ENCODE assay signal across 8 cellular contexts in the genomic region with DNA sequence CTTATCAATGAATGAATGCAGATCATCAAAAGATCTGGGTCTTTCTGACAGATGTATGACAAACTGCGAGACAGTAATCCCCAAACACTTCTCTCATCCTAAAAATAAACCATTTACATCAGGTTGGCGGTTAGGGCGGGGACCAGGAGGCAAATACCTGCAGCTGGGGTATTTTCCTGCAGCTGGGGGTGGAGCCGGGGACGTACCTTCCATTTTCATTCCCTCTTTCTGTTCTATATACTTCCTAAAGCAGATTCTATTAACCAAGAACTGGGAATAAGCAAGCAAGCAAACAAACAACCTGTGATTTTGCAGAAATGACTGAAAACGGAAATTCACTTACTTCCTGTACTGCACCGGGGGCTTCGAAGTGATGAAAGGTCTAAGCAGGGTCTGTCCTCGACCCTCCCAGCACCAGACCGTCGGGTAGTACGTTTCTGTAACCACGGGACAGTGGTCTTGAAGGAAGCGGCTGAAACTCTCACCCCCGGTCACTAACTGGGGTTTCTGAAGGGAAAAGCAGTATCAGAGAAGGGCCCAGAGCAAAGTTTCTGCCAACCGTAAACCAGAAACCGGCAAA. TPM values are rescaled to one million over a fixed set of nuclear protein-coding genes. Genes with fewer than 3 reads are reported as not detected.
A peak's percentile ranks its signal among the peaks of the same experiment; 100 is the strongest.
DNase-seq lines count a peak whose midpoint lies in the region; ATAC-seq and TF ChIP-seq lines count a peak whose summit lies in the region.

No MANE protein-coding gene starts in this region.

- peak overlapping the region; percentile 86 for H3K4me3 Mint-ChIP-seq in WTC11

- H3K27me3 ChIP-seq in IMR-90 (ENCODE audit: control insufficient read depth, insufficient read depth, low read length) (no peaks in the 10 kb centered on the region), esophagus muscularis mucosa (no peaks in the 10 kb centered on the region), ovary (no peaks in the 10 kb centered on the region)

- ATAC-seq in IMR-90 (ENCODE audit: low read depth) (no peak), WTC11 (no peak), HG02870 (IDR thresholded peaks at IDR 0.05; ENCODE audit: unreplicated experiment) (no peak)

- H3K18ac ChIP-seq in IMR-90 (ENCODE audit: low read depth, low read length), result peak overlapping the region; percentile 8; the same call in 1 of the 2 replicates

- H3K4me3 ChIP-seq in IMR-90 (ENCODE audit: insufficient read depth, low read depth, low read length) (peak overlapping the region; percentile 99), esophagus muscularis mucosa (peak overlapping the region; percentile 77 to 90 (median 84)), ovary (peak overlapping the region; percentile 51)

- H3K4me1 ChIP-seq in IMR-90 (ENCODE audit: control insufficient read depth, insufficient read depth, low read length) (no peaks in the 10 kb centered on the region; the same call in 1 of the 2 replicates), esophagus muscularis mucosa (peaks cover 16 to 23% (median 20%) of the 10 kb centered on the region in 4 donors), ovary (ENCODE audit: insufficient read depth) (peaks cover 2% of the 10 kb centered on the region)

- TF ChIP-seq EP300 in esophagus muscularis mucosa (IDR thresholded peaks at IDR 0.05), result no peak
- no peak for TF ChIP-seq EP300 in ovary (IDR thresholded peaks at IDR 0.05)

- H3K9me3 ChIP-seq in IMR-90 (ENCODE audit: control insufficient read depth, insufficient read depth, low read length) (no peaks in the 10 kb centered on the region), esophagus muscularis mucosa (no peaks in the 10 kb centered on the region), ovary (no peaks in the 10 kb centered on the region)

- CTCF ChIA-PET in IMR-90 (lab: Yijun Ruan, JAX) (no interaction called here), WTC11 (lab: Charles Lee) (interaction anchor here (0.6 to 1.9 kb wide), 4 partner anchors 29 to 103 kb away, joined by 3 to 17 read pairs (median 8); partner anchors contain the start of genes ESCO1 and MIB1)

- intact Hi-C loops in IMR-90 (cut with micrococcal nuclease) (loop anchor here (1.0 to 5.0 kb wide), 3 partner anchors 37 to 216 kb away; partner anchors contain the start of gene MIB1), esophagus muscularis mucosa (cut with DNase I) (loop anchor here (10.0 kb wide), 1 partner anchor 131 kb away; no protein-coding TSS in a partner anchor), ovary (cut with DNase I) (no loop called here)

- POLR2A ChIA-PET in IMR-90 (lab: Charles Lee; ENCODE audit: unreplicated experiment), result no interaction called here
- POLR2A ChIA-PET in WTC11 (lab: Charles Lee), result interaction anchor here (1.0 kb wide), 2 partner anchors 44 to 103 kb away, joined by 3 to 4 read pairs; partner anchors contain the start of gene ESCO1

- in situ Hi-C loops in IMR-90 (cut with MboI; ENCODE audit: low sequenced_read_pairs), result no loop called here

- H3K4me2 ChIP-seq in IMR-90 (ENCODE audit: low read depth, low read length), result peak overlapping the region; percentile 80

- H3K9me1 ChIP-seq in IMR-90 (ENCODE audit: insufficient read depth, low read length), result no peaks in the 10 kb centered on the region

- peak overlapping the region; percentile 68; the same call in 1 of the 2 replicates for H4K91ac ChIP-seq in IMR-90 (ENCODE audit: insufficient read depth, low read depth, low read length)

- H2AK9ac ChIP-seq in IMR-90 (replicated peaks; ENCODE audit: low read depth, low read length, poor library complexity), result peak overlapping the region; percentile 92

- no peak overlapping the region for H2BK15ac ChIP-seq in IMR-90 (ENCODE audit: low read depth, low read length)

- peak overlapping the region; percentile 85; the same call in 1 of the 2 replicates for H3K56ac ChIP-seq in IMR-90 (ENCODE audit: extremely low read depth, insufficient read depth, low read length)

- H3K36me3 Mint-ChIP-seq in WTC11, result peaks cover 31% of the 10 kb centered on the region

- peak overlapping the region; percentile 86 for H3K4ac ChIP-seq in IMR-90 (ENCODE audit: low read depth, low read length)

- no peak overlapping the region for H2AK5ac ChIP-seq in IMR-90 (ENCODE audit: low read depth, low read length)

- H2BK20ac ChIP-seq in IMR-90 (ENCODE audit: low read depth, low read length), result peak overlapping the region; percentile 71

- H2BK120ac ChIP-seq in IMR-90 (ENCODE audit: low read depth, low read length), result peak overlapping the region; percentile 61

- H2BK5ac ChIP-seq in IMR-90 (ENCODE audit: low read depth, low read length, poor library complexity, severe bottlenecking), result no peak overlapping the region

- H3K27me3 Mint-ChIP-seq in WTC11 (ENCODE audit: low read depth), result peaks cover 12% of the 10 kb centered on the region

- dilution Hi-C loops in IMR-90 (cut with HindIII; ENCODE audit: low sequenced_read_pairs, unreplicated experiment), result no loop called here

- H4K8ac ChIP-seq in IMR-90 (ENCODE audit: low read depth in 2 of 2, low read length in 2 of 2), result peak overlapping the region; percentile 56 to 90

- peaks cover 15% of the 10 kb centered on the region for H3K9me3 Mint-ChIP-seq in WTC11

- TF ChIP-seq RAD21 in IMR-90 (IDR thresholded peaks at IDR 0.05; ENCODE audit: low read length), result no peak

- TF ChIP-seq POLR2A in IMR-90 (IDR thresholded peaks at IDR 0.05; ENCODE audit: low read depth, low read length), result no peak
- TF ChIP-seq POLR2A in esophagus muscularis mucosa (IDR thresholded peaks at IDR 0.05; ENCODE audit: low read depth), result no peak
- TF ChIP-seq POLR2A in ovary (IDR thresholded peaks at IDR 0.05), result no peak

- no peaks in the 10 kb centered on the region for H4K20me1 ChIP-seq in IMR-90 (ENCODE audit: insufficient read depth, low read length)

- peak overlapping the region; percentile 83 for H3K9ac ChIP-seq in IMR-90 (ENCODE audit: low read depth, low read length)

- DNase-seq in DMS153 treated with DMSO at 0.1 percent for 48 hours (lab: John Stamatoyannopoulos, UW; ENCODE audit: unreplicated experiment) (peak; percentile 19), DMS153 (lab: John Stamatoyannopoulos, UW) (no peak), IMR-90 (peak; percentile 51), WTC11 (ENCODE audit: low spot score) (peak; percentile 17), esophagus muscularis mucosa (ENCODE audit: extremely low spot score) (no peak), ovary (no peak), NCI-H128 (lab: John Stamatoyannopoulos, UW; ENCODE audit: unreplicated experiment) (no peak)

- TF ChIP-seq CTCF in IMR-90 (conservative IDR thresholded peaks at IDR 0.05; ENCODE audit: low read depth, low read length), result no peak
- TF ChIP-seq CTCF in WTC11 (IDR thresholded peaks at IDR 0.05), result no peak
- no peak for TF ChIP-seq CTCF in esophagus muscularis mucosa (IDR thresholded peaks at IDR 0.05)
- TF ChIP-seq CTCF in ovary (IDR thresholded peaks at IDR 0.05), result no peak

- 0% methylated on average over 7 of the region's 17 CpGs; no CpG with 5 or more reads in 1 of the 2 experiments for WGBS in IMR-90 (ENCODE audit: extremely low coverage in 2 of 2, insufficient read length in 1 of 2), 2 experiments
- WGBS in esophagus muscularis mucosa, result 12% methylated on average over 17 of the region's 17 CpGs
- WGBS in ovary, 3 donors, result 13 to 14% (median 13%) methylated on average over 17 of the region's 17 CpGs

- H3K27ac ChIP-seq in IMR-90 (ENCODE audit: insufficient read depth, low read length) (peak overlapping the region; percentile 59; the same call in 1 of the 2 replicates), esophagus muscularis mucosa (replicated peaks in 1 of 4) (peak overlapping the region; percentile 91 to 97 (median 96)), ovary (no peak overlapping the region)

- H4K5ac ChIP-seq in IMR-90 (ENCODE audit: low read depth, low read length), result peak overlapping the region; percentile 24

- peaks cover 6 to 19% of the 10 kb centered on the region in 2 experiments; a peak in 3 of 4 replicates for H3K79me1 ChIP-seq in IMR-90 (ENCODE audit: low read depth in 1 of 2, low read length in 2 of 2)

- H3K23ac ChIP-seq in IMR-90 (ENCODE audit: low read depth, low read length), result peak overlapping the region; percentile 74

- H3K27ac Mint-ChIP-seq in WTC11, result peak overlapping the region; percentile 68

- H3K4me1 Mint-ChIP-seq in WTC11, result peaks cover 15% of the 10 kb centered on the region

- peak overlapping the region; percentile 94 for H3K14ac ChIP-seq in IMR-90 (replicated peaks; ENCODE audit: low read depth, low read length)

- H3K36me3 ChIP-seq in IMR-90 (ENCODE audit: control insufficient read depth, insufficient read depth, low read length) (no peaks in the 10 kb centered on the region), esophagus muscularis mucosa (peaks cover 0 to 21% (median 4%) of the 10 kb centered on the region in 4 donors), ovary (no peaks in the 10 kb centered on the region)

- no TSS peak for BruUV-seq in IMR-90 (replicated peaks; lab: Mats Ljungman, UMichigan)

- H2AFZ ChIP-seq in IMR-90 (replicated peaks; ENCODE audit: low read length, poor library complexity), result peak overlapping the region; percentile 98

TF ChIP-seq in IMR-90, 13 proteins besides CTCF, POLR2A, EP300 and RAD21 (continues in another document):
- TF ChIP-seq CEBPB (IDR thresholded peaks at IDR 0.05; ENCODE audit: low read depth, low read length) (no peak), SMC3 (IDR thresholded peaks at IDR 0.05; ENCODE audit: low read depth, low read length) (no peak), CHD1 (IDR thresholded peaks at IDR 0.05; ENCODE audit: low read depth, low read length) (no peak), MAFK (IDR thresholded peaks at IDR 0.05; ENCODE audit: low read depth, low read length) (no peak)

TF ChIP-seq in WTC11, 78 proteins besides CTCF, POLR2A, EP300 and RAD21 (continues in another document):
- no peak for TF ChIP-seq CDX4 (CRISPR knock-in tag; IDR thresholded peaks at IDR 0.05; ENCODE audit: borderline replicate concordance)

RNA-seq across cellular contexts. Expression of gene ABHD3, which starts 1.2 kb away (rescaled TPM):
- total RNA-seq in IMR-90 (2012; rRNA removed) (3.3 and 4.5 TPM in 2 replicates), WTC11 (2021) (11.1 to 12.1 TPM (median 11.5 TPM) in 3 replicates), esophagus muscularis mucosa (1 to 10 TPM; 5.1 to 8.3 (median 7.0) TPM), ovary (10 to 100 TPM in 3 of 7 donors, 1 to 10 TPM in 4; 4.8 to 14.3 (median 9.5) TPM)
- polyA plus RNA-seq in IMR-90 (2012; rRNA removed) (4.3 and 5.5 TPM in 2 replicates), ovary (10 to 100 TPM; 11.2 to 12.8 TPM)
- polyA plus RNA-seq in IMR-90 (2012; cell fraction: cytosol; rRNA removed), result 0.93 and 1.2 TPM in 2 replicates
- 5.2 and 38.9 TPM in 2 replicates for polyA plus RNA-seq in IMR-90 (2012; cell fraction: nucleus; rRNA removed; ENCODE audit: low replicate concordance)

RNA-seq across cellular contexts. Expression of gene MIB1, which starts 37.3 kb away (rescaled TPM):
- total RNA-seq in IMR-90 (2012; rRNA removed), result 80.1 and 83.6 TPM in 2 replicates
- polyA plus RNA-seq in IMR-90 (2012; rRNA removed), result 4.6 and 5.9 TPM in 2 replicates
- polyA plus RNA-seq in IMR-90 (2012; cell fraction: cytosol; rRNA removed), result 1.1 and 1.5 TPM in 2 replicates
- polyA plus RNA-seq in IMR-90 (2012; cell fraction: nucleus; rRNA removed; ENCODE audit: low replicate concordance), result 1.3 and 8.3 TPM in 2 replicates
- total RNA-seq in WTC11 (2021), result 57.6 to 63.9 TPM (median 58.8 TPM) in 3 replicates
- 10 to 100 TPM; 36.0 to 55.3 (median 40.8) TPM for total RNA-seq in esophagus muscularis mucosa
- total RNA-seq in ovary, result 10 to 100 TPM; 30.9 to 54.8 (median 44.9) TPM
- 10 to 100 TPM; 10.3 to 13.4 TPM for polyA plus RNA-seq in ovary

Comparison
In these comparisons a context has a peak if more than half of its experiments do, and no peak if none do; other contexts are left out.
1. DNase-seq: peak in DMS153 treated with DMSO at 0.1 percent for 48 hours (single experiment), IMR-90 (single experiment) and WTC11 (single experiment); none in DMS153 (single experiment), esophagus muscularis mucosa (single experiment), ovary (0 of 5) and NCI-H128 (single experiment).
2. H3K27ac ChIP-seq: peak in IMR-90 (single experiment) and esophagus muscularis mucosa (4 of 4); none in ovary (0 of 2).
3. intact Hi-C loops: an anchor here in IMR-90 (1.0 to 5.0 kb wide) and esophagus muscularis mucosa (10.0 kb wide); none called in ovary.
4. Peak in every context shown above with its lines, with median percentiles within 50 percentile points of each other: H3K4me3 ChIP-seq.